ENCODE assay signal across 2 cellular contexts in the genomic region with DNA sequence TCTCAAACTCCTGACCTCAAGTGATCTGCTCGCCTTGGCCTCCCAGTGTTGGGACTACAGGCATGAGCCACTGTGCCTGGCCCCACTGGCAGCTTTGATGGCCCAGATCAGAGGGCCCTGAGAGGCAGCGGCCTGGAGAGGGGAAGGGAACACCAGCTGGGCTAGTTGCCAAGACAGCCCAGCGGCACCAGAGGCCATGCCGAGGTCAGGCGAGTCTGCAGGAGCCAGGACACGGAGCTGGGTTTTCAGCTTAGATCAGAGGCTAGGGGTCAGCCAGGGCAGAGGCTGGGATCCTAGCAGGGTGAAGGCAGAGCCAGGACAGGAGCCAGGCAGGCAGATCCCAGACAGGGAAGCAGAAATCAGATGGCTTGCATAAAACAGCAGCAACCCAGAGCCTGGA.
TF ChIP-seq lines count a peak whose summit lies in the region.

No MANE protein-coding gene starts in this region.

TF ChIP-seq in SK-N-SH treated with all-trans-retinoic acid at 6 μM for 48 hours, 23 proteins besides CTCF, POLR2A, EP300 and RAD21 (continued from another document):
- TF ChIP-seq, protein P1, sequence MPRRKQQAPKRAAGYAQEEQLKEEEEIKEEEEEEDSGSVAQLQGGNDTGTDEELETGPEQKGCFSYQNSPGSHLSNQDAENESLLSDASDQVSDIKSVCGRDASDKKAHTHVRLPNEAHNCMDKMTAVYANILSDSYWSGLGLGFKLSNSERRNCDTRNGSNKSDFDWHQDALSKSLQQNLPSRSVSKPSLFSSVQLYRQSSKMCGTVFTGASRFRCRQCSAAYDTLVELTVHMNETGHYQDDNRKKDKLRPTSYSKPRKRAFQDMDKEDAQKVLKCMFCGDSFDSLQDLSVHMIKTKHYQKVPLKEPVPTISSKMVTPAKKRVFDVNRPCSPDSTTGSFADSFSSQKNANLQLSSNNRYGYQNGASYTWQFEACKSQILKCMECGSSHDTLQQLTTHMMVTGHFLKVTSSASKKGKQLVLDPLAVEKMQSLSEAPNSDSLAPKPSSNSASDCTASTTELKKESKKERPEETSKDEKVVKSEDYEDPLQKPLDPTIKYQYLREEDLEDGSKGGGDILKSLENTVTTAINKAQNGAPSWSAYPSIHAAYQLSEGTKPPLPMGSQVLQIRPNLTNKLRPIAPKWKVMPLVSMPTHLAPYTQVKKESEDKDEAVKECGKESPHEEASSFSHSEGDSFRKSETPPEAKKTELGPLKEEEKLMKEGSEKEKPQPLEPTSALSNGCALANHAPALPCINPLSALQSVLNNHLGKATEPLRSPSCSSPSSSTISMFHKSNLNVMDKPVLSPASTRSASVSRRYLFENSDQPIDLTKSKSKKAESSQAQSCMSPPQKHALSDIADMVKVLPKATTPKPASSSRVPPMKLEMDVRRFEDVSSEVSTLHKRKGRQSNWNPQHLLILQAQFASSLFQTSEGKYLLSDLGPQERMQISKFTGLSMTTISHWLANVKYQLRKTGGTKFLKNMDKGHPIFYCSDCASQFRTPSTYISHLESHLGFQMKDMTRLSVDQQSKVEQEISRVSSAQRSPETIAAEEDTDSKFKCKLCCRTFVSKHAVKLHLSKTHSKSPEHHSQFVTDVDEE (CRISPR knock-in tag; IDR thresholded peaks at IDR 0.05), result no peak
- TF ChIP-seq BACH2 (CRISPR knock-in tag; IDR thresholded peaks at IDR 0.05; ENCODE audit: borderline replicate concordance) (no peak), SNAI2 (CRISPR knock-in tag; IDR thresholded peaks at IDR 0.05) (no peak), ZNF565 (CRISPR knock-in tag; conservative IDR thresholded peaks at IDR 0.05; ENCODE audit: low read depth) (no peak), TCF4 (CRISPR knock-in tag; IDR thresholded peaks at IDR 0.05; ENCODE audit: borderline replicate concordance) (no peak), ZC3H10 (CRISPR knock-in tag; IDR thresholded peaks at IDR 0.05) (no peak), CSRNP3 (CRISPR knock-in tag; IDR thresholded peaks at IDR 0.05) (no peak), PPARA (CRISPR knock-in tag; IDR thresholded peaks at IDR 0.05; ENCODE audit: borderline replicate concordance) (no peak)
- TF ChIP-seq, protein P2, sequence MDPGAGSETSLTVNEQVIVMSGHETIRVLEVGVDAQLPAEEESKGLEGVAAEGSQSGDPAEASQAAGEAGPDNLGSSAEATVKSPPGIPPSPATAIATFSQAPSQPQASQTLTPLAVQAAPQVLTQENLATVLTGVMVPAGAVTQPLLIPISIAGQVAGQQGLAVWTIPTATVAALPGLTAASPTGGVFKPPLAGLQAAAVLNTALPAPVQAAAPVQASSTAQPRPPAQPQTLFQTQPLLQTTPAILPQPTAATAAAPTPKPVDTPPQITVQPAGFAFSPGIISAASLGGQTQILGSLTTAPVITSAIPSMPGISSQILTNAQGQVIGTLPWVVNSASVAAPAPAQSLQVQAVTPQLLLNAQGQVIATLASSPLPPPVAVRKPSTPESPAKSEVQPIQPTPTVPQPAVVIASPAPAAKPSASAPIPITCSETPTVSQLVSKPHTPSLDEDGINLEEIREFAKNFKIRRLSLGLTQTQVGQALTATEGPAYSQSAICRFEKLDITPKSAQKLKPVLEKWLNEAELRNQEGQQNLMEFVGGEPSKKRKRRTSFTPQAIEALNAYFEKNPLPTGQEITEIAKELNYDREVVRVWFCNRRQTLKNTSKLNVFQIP (CRISPR knock-in tag; IDR thresholded peaks at IDR 0.05; ENCODE audit: borderline replicate concordance, low read depth), result no peak

TF ChIP-seq in HepG2, 621 proteins besides CTCF, POLR2A, EP300 and RAD21 (continued from another document and continues in another):
- TF ChIP-seq, protein P3, sequence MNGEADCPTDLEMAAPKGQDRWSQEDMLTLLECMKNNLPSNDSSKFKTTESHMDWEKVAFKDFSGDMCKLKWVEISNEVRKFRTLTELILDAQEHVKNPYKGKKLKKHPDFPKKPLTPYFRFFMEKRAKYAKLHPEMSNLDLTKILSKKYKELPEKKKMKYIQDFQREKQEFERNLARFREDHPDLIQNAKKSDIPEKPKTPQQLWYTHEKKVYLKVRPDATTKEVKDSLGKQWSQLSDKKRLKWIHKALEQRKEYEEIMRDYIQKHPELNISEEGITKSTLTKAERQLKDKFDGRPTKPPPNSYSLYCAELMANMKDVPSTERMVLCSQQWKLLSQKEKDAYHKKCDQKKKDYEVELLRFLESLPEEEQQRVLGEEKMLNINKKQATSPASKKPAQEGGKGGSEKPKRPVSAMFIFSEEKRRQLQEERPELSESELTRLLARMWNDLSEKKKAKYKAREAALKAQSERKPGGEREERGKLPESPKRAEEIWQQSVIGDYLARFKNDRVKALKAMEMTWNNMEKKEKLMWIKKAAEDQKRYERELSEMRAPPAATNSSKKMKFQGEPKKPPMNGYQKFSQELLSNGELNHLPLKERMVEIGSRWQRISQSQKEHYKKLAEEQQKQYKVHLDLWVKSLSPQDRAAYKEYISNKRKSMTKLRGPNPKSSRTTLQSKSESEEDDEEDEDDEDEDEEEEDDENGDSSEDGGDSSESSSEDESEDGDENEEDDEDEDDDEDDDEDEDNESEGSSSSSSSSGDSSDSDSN (CRISPR knock-in tag; IDR thresholded peaks at IDR 0.05), result peak; percentile 60
- TF ChIP-seq NR2F1 (CRISPR knock-in tag; IDR thresholded peaks at IDR 0.05), result peak; percentile 54 to 77; a peak in 2 of 4 replicates
- TF ChIP-seq IKZF1 (IDR thresholded peaks at IDR 0.05), result no peak
- peak; percentile 41; the same call in 1 of the 2 replicates for TF ChIP-seq ZNF121 (CRISPR knock-in tag; IDR thresholded peaks at IDR 0.05)
- TF ChIP-seq SALL1 (CRISPR knock-in tag; IDR thresholded peaks at IDR 0.05), result peak; percentile 38; the same call in 1 of the 2 replicates
- TF ChIP-seq PHF21A (CRISPR knock-in tag; IDR thresholded peaks at IDR 0.05), result peak; percentile 72
- TF ChIP-seq ZNF530 (CRISPR knock-in tag; IDR thresholded peaks at IDR 0.05; ENCODE audit: low read depth), result no peak
- TF ChIP-seq KDM1A (CRISPR knock-in tag; IDR thresholded peaks at IDR 0.05), result 0 out of 2 replicates have a peak, but pooled peaks have one; percentile 35
- peak; percentile 53; the same call in 1 of the 2 replicates for TF ChIP-seq ZNF331 (CRISPR knock-in tag; IDR thresholded peaks at IDR 0.05)
- TF ChIP-seq HOXA9 (CRISPR knock-in tag; IDR thresholded peaks at IDR 0.05; ENCODE audit: borderline replicate concordance), result no peak
- TF ChIP-seq NCOR1 (IDR thresholded peaks at IDR 0.05; ENCODE audit: borderline replicate concordance, low read length), result no peak
- TF ChIP-seq ZNF382 (CRISPR knock-in tag; IDR thresholded peaks at IDR 0.05; ENCODE audit: borderline replicate concordance), result no peak
- no peak for TF ChIP-seq RNF2 (conservative IDR thresholded peaks at IDR 0.05; ENCODE audit: low read depth)
- peak; percentile 69 for TF ChIP-seq NR2F6 (IDR thresholded peaks at IDR 0.05)
- peak; percentile 88 for TF ChIP-seq NR2F6 (CRISPR knock-in tag; IDR thresholded peaks at IDR 0.05)
- TF ChIP-seq NR2F2 (IDR thresholded peaks at IDR 0.05; ENCODE audit: borderline replicate concordance, low read depth), result peak; percentile 60; the same call in 1 of the 2 replicates
- TF ChIP-seq RARA (CRISPR knock-in tag; IDR thresholded peaks at IDR 0.05), result peak; percentile 83
- 0 out of 2 replicates have a peak, but pooled peaks have one; percentile 37 for TF ChIP-seq MAX (IDR thresholded peaks at IDR 0.05)
- no peak for TF ChIP-seq ZNF563 (CRISPR knock-in tag; IDR thresholded peaks at IDR 0.05)
- TF ChIP-seq, protein P4, sequence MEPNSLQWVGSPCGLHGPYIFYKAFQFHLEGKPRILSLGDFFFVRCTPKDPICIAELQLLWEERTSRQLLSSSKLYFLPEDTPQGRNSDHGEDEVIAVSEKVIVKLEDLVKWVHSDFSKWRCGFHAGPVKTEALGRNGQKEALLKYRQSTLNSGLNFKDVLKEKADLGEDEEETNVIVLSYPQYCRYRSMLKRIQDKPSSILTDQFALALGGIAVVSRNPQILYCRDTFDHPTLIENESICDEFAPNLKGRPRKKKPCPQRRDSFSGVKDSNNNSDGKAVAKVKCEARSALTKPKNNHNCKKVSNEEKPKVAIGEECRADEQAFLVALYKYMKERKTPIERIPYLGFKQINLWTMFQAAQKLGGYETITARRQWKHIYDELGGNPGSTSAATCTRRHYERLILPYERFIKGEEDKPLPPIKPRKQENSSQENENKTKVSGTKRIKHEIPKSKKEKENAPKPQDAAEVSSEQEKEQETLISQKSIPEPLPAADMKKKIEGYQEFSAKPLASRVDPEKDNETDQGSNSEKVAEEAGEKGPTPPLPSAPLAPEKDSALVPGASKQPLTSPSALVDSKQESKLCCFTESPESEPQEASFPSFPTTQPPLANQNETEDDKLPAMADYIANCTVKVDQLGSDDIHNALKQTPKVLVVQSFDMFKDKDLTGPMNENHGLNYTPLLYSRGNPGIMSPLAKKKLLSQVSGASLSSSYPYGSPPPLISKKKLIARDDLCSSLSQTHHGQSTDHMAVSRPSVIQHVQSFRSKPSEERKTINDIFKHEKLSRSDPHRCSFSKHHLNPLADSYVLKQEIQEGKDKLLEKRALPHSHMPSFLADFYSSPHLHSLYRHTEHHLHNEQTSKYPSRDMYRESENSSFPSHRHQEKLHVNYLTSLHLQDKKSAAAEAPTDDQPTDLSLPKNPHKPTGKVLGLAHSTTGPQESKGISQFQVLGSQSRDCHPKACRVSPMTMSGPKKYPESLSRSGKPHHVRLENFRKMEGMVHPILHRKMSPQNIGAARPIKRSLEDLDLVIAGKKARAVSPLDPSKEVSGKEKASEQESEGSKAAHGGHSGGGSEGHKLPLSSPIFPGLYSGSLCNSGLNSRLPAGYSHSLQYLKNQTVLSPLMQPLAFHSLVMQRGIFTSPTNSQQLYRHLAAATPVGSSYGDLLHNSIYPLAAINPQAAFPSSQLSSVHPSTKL (CRISPR knock-in tag; IDR thresholded peaks at IDR 0.05), result 0 out of 2 replicates have a peak, but pooled peaks have one; percentile 22
- TF ChIP-seq, protein P5, sequence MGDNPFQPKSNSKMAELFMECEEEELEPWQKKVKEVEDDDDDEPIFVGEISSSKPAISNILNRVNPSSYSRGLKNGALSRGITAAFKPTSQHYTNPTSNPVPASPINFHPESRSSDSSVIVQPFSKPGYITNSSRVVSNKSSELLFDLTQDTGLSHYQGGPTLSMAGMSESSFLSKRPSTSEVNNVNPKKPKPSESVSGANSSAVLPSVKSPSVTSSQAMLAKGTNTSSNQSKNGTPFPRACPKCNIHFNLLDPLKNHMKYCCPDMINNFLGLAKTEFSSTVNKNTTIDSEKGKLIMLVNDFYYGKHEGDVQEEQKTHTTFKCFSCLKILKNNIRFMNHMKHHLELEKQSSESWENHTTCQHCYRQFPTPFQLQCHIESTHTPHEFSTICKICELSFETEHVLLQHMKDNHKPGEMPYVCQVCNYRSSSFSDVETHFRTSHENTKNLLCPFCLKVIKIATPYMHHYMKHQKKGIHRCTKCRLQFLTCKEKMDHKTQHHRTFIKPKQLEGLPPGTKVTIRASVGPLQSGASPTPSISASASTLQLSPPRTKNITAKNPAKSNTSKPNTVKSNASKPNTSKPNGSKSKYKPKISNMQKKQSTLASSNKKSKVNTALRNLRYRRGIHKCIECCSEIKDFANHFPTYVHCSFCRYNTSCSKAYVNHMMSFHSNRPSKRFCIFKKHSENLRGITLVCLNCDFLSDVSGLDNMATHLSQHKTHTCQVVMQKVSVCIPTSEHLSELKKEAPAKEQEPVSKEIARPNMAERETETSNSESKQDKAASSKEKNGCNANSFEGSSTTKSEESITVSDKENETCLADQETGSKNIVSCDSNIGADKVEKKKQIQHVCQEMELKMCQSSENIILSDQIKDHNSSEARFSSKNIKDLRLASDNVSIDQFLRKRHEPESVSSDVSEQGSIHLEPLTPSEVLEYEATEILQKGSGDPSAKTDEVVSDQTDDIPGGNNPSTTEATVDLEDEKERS (CRISPR knock-in tag; IDR thresholded peaks at IDR 0.05), result no peak
- TF ChIP-seq, protein P6, sequence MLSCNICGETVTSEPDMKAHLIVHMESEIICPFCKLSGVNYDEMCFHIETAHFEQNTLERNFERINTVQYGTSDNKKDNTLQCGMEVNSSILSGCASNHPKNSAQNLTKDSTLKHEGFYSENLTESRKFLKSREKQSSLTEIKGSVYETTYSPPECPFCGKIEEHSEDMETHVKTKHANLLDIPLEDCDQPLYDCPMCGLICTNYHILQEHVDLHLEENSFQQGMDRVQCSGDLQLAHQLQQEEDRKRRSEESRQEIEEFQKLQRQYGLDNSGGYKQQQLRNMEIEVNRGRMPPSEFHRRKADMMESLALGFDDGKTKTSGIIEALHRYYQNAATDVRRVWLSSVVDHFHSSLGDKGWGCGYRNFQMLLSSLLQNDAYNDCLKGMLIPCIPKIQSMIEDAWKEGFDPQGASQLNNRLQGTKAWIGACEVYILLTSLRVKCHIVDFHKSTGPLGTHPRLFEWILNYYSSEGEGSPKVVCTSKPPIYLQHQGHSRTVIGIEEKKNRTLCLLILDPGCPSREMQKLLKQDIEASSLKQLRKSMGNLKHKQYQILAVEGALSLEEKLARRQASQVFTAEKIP (CRISPR knock-in tag; IDR thresholded peaks at IDR 0.05; ENCODE audit: borderline replicate concordance), result no peak
- TF ChIP-seq SP2 (CRISPR knock-in tag; IDR thresholded peaks at IDR 0.05), result no peak
- TF ChIP-seq EHMT2 (IDR thresholded peaks at IDR 0.05; ENCODE audit: borderline replicate concordance, low read depth, low read length), result no peak
- TF ChIP-seq RXRA (CRISPR knock-in tag; IDR thresholded peaks at IDR 0.05), result peak; percentile 90
- no peak for TF ChIP-seq REL (CRISPR knock-in tag; conservative IDR thresholded peaks at IDR 0.05)
- peak; percentile 46; the same call in 1 of the 2 replicates for TF ChIP-seq ZNF768 (CRISPR knock-in tag; IDR thresholded peaks at IDR 0.05)
- peak; percentile 40; the same call in 1 of the 2 replicates for TF ChIP-seq MED1 (CRISPR knock-in tag; IDR thresholded peaks at IDR 0.05)
- TF ChIP-seq BHLHE40 (IDR thresholded peaks at IDR 0.05; ENCODE audit: low read length), result no peak
- TF ChIP-seq BRD4 (CRISPR knock-in tag; IDR thresholded peaks at IDR 0.05), result no peak
- TF ChIP-seq SP1 (IDR thresholded peaks at IDR 0.05), result no peak
- no peak for TF ChIP-seq SP1 (CRISPR knock-in tag; IDR thresholded peaks at IDR 0.05)
- 0 out of 2 replicates have a peak, but pooled peaks have one; percentile 26 for TF ChIP-seq ZNF274 (CRISPR knock-in tag; IDR thresholded peaks at IDR 0.05)
- no peak for TF ChIP-seq PAX8 (CRISPR knock-in tag; IDR thresholded peaks at IDR 0.05; ENCODE audit: borderline replicate concordance)
- TF ChIP-seq ZNF772 (CRISPR knock-in tag; IDR thresholded peaks at IDR 0.05), result 0 out of 2 replicates have a peak, but pooled peaks have one; percentile 27
- no peak for TF ChIP-seq HNF4G (IDR thresholded peaks at IDR 0.05; ENCODE audit: borderline replicate concordance, low read depth, low read length)
- TF ChIP-seq HNF4G (CRISPR knock-in tag; IDR thresholded peaks at IDR 0.05; ENCODE audit: borderline replicate concordance, low read depth), result 0 out of 2 replicates have a peak, but pooled peaks have one; percentile 34
- TF ChIP-seq SOX5 (CRISPR knock-in tag; IDR thresholded peaks at IDR 0.05; ENCODE audit: borderline replicate concordance), result peak; percentile 22; the same call in 1 of the 2 replicates
- TF ChIP-seq PHF20 (CRISPR knock-in tag; IDR thresholded peaks at IDR 0.05), result no peak
- no peak for TF ChIP-seq CENPX (CRISPR knock-in tag; IDR thresholded peaks at IDR 0.05)
- TF ChIP-seq HNRNPL (IDR thresholded peaks at IDR 0.05; ENCODE audit: low read depth, low read length), result 0 out of 2 replicates have a peak, but pooled peaks have one; percentile 37
- 0 out of 2 replicates have a peak, but pooled peaks have one; percentile 15 for TF ChIP-seq SRY (CRISPR knock-in tag; IDR thresholded peaks at IDR 0.05)
